ENCODE assay signal across 17 cellular contexts in genomic region chr1:32890516-32891240, GRCh38. TPM values are rescaled to one million over a fixed set of nuclear protein-coding genes. Genes with fewer than 3 reads are reported as not detected.
"Had no signal": no experiment of that assay in that cellular context is flagged by ENCODE, and none has a peak within 500 bp of the region (broad histone marks: within the 10 kb centered on the region; RNA-seq: fewer than 3 reads in every experiment).

No MANE protein-coding gene starts in this region.

- H3K27ac ChIP-seq: breast epithelium, gastrocnemius medialis, heart right ventricle, right atrium auricular region, suprapubic skin had no signal

- H3K36me3 ChIP-seq: breast epithelium, gastrocnemius medialis, heart right ventricle, right atrium auricular region, suprapubic skin had no signal

- DNase-seq: activated naive CD4-positive, alpha-beta T cell treated with Interleukin-2 at 50 U/mL for 16 hours; anterior cingulate cortex; erythroblast; gastrocnemius medialis; heart right ventricle; left cardiac atrium; small intestine had no signal

- H3K36me3 Mint-ChIP-seq: mesothelial cell of epicardium, type B pancreatic cell had no signal

- H3K4me3 ChIP-seq: breast epithelium, gastrocnemius medialis, heart right ventricle, lung, right atrium auricular region, suprapubic skin had no signal

- ATAC-seq: activated CD4-positive, CD25-positive, alpha-beta regulatory T cell treated with anti-CD3 and anti-CD28 coated beads, Interleukin-2, amount 50 U/mL, for 24 hours; gastrocnemius medialis; heart right ventricle; left cardiac atrium had no signal

- H3K9me3 ChIP-seq: breast epithelium, gastrocnemius medialis, heart right ventricle, right atrium auricular region, suprapubic skin had no signal

- H3K27ac Mint-ChIP-seq: activated T-helper 1 cell treated with anti-CD3 and anti-CD28 coated beads, Interleukin-12 subunit alpha, Interleukin-12 subunit beta, Interleukin-2, Interleukin-4 antibody, amounts not matched to agents 30 ng/mL and 10 ng/mL and 1 ng/mL, durations not matched to agents 14 hours and 24 hours and 36 hours; mesothelial cell of epicardium; stimulated activated naive CD8-positive, alpha-beta T cell treated with anti-CD3 and anti-CD28 coated beads, Interleukin-15, Interleukin-2, amounts not matched to agents 100 ng/mL and 50 ng/mL, for 24 hours; type B pancreatic cell had no signal

- H3K4me3 Mint-ChIP-seq: activated T-helper 1 cell treated with anti-CD3 and anti-CD28 coated beads, Interleukin-12 subunit alpha, Interleukin-12 subunit beta, Interleukin-2, Interleukin-4 antibody, amounts not matched to agents 30 ng/mL and 10 ng/mL and 1 ng/mL, durations not matched to agents 14 hours and 24 hours and 36 hours; stimulated activated naive CD8-positive, alpha-beta T cell treated with anti-CD3 and anti-CD28 coated beads, Interleukin-15, Interleukin-2, amounts not matched to agents 100 ng/mL and 50 ng/mL, for 24 hours had no signal

- H3K9me3 Mint-ChIP-seq: activated T-helper 1 cell treated with anti-CD3 and anti-CD28 coated beads, Interleukin-12 subunit alpha, Interleukin-12 subunit beta, Interleukin-2, Interleukin-4 antibody, amounts not matched to agents 30 ng/mL and 10 ng/mL and 1 ng/mL, durations not matched to agents 14 hours and 24 hours and 36 hours; mesothelial cell of epicardium; stimulated activated naive CD8-positive, alpha-beta T cell treated with anti-CD3 and anti-CD28 coated beads, Interleukin-15, Interleukin-2, amounts not matched to agents 100 ng/mL and 50 ng/mL, for 24 hours; type B pancreatic cell had no signal

RNA-seq across cellular contexts. Expression of gene HPCA, which starts 4.4 kb away (rescaled TPM):
- total RNA-seq: activated CD8-positive, alpha-beta memory T cell treated with anti-CD3 and anti-CD28 coated beads for 36 hours; activated T-helper 1 cell treated with anti-CD3 and anti-CD28 coated beads, Interleukin-12 subunit alpha, Interleukin-12 subunit beta, Interleukin-2, Interleukin-4 antibody, amounts not matched to agents 30 ng/mL and 10 ng/mL and 1 ng/mL, durations not matched to agents 14 hours and 24 hours and 36 hours; gastrocnemius medialis; heart right ventricle; left cardiac atrium; right atrium auricular region; suprapubic skin had no signal

RNA-seq across cellular contexts. Expression of gene FNDC5, which starts 20.0 kb away (rescaled TPM):
- total RNA-seq: activated CD8-positive, alpha-beta memory T cell treated with anti-CD3 and anti-CD28 coated beads for 36 hours; activated T-helper 1 cell treated with anti-CD3 and anti-CD28 coated beads, Interleukin-12 subunit alpha, Interleukin-12 subunit beta, Interleukin-2, Interleukin-4 antibody, amounts not matched to agents 30 ng/mL and 10 ng/mL and 1 ng/mL, durations not matched to agents 14 hours and 24 hours and 36 hours had no signal
